Comparison of ENCODE assay signal across 8 cellular contexts in genomic region chr11:73760680-73761402, GRCh38. TPM values are rescaled to one million over a fixed set of nuclear protein-coding genes. Genes with fewer than 3 reads are reported as not detected.
A peak's percentile ranks its signal among the peaks of the same experiment; 100 is the strongest.
DNase-seq lines count a peak whose midpoint lies in the region; ATAC-seq, FAIRE-seq and TF ChIP-seq lines count a peak whose summit lies in the region.

Gene RAB6A, minus strand, starts transcription at chr11:73761074. Its CDS starts 439 bp downstream, at chr11:73760635.

- FAIRE-seq in kidney (lab: Jason Lieb, UNC), result peak; percentile 93

- ATAC-seq in HG03439 (IDR thresholded peaks at IDR 0.05; ENCODE audit: unreplicated experiment), result peak; percentile 96

- DNase-seq in BE2C (peak; percentile 100), NCI-H510A (lab: John Stamatoyannopoulos, UW) (peak; percentile 98), cerebellum (ENCODE audit: low spot score) (peak; percentile 99), kidney (peak; percentile 100)
- peak; percentile 99 for DNase-seq in activated CD4-positive, alpha-beta T cell treated with anti-CD3 and anti-CD28 coated beads for 1 hour
- DNase-seq in stimulated activated CD4-positive, alpha-beta T cell treated with anti-CD3 and anti-CD28 coated beads, Interleukin-15, amount 100 ng/mL, for 24 hours, result peak; percentile 100

- H3K4me3 ChIP-seq in BE2C (ENCODE audit: low read depth, low read length) (peak within 1 kb of the TSS; percentile 96), kidney (ENCODE audit: low read length in 2 of 2) (peak within 1 kb of the TSS; percentile 73 to 74)

- TF ChIP-seq POLR2A in GM19193 (IDR thresholded peaks at IDR 0.05; ENCODE audit: extremely low read depth, insufficient read depth, insufficient read length), result peak; percentile 91

- intact Hi-C loops in kidney (cut with DNase I), result no loop called here

- H3K4me1 ChIP-seq in BE2C, result no peaks in the 10 kb centered on the region
- H3K4me1 ChIP-seq in kidney (ENCODE audit: control insufficient read depth in 1 of 2, insufficient read depth in 1 of 2, low read depth in 1 of 2, low read length in 2 of 2), result peaks cover 7 to 14% of the 10 kb centered on the region in 2 donors

- H3K9me3 ChIP-seq in BE2C (no peaks in the 10 kb centered on the region), kidney (ENCODE audit: control insufficient read depth in 1 of 2, low read length in 2 of 2) (no peaks in the 10 kb centered on the region)

- peak within 1 kb of the TSS; percentile 90 to 94 for H3K9ac ChIP-seq in kidney (ENCODE audit: low read length in 2 of 2)

- no peaks in the 10 kb centered on the region for H3K27me3 ChIP-seq in BE2C

- peak within 1 kb of the TSS; percentile 93 to 95 for H3K27ac ChIP-seq in kidney (ENCODE audit: low read depth in 2 of 2, low read length in 2 of 2)

- peak; percentile 24 for TF ChIP-seq CTCF in BE2C (IDR thresholded peaks at IDR 0.05; ENCODE audit: low read depth, low read length)
- TF ChIP-seq CTCF in kidney (IDR thresholded peaks at IDR 0.05; ENCODE audit: borderline replicate concordance, extremely low read depth, insufficient read depth), result peak; percentile 42

- H3K36me3 ChIP-seq in BE2C (peaks cover 2% of the 10 kb centered on the region; the same call in 1 of the 2 replicates), kidney (ENCODE audit: control insufficient read depth in 1 of 2, insufficient read depth in 2 of 2, low read length in 2 of 2) (no peaks in the 10 kb centered on the region)

RNA-seq across cellular contexts. Expression of gene RAB6A, which starts in this region (rescaled TPM):
- 50.7 TPM for polyA plus RNA-seq in BE2C (2012; ENCODE audit: insufficient read depth, insufficient read length, low read depth)
- total RNA-seq in cerebellum (163 TPM), kidney (138 TPM)
- polyA plus RNA-seq in kidney (ENCODE audit: insufficient read depth, low read depth, low replicate concordance), result 61.0 TPM

Comparison
In these comparisons a context has a peak if more than half of its experiments do, and no peak if none do; other contexts are left out.
1. Peak in every context shown above with its lines: DNase-seq, ATAC-seq, H3K4me3 ChIP-seq and H3K27ac ChIP-seq.